In genomic region chr17:42677012-42677857, GRCh38 we compare ENCODE assay signal across 8 cellular contexts. TPM values are rescaled to one million over a fixed set of nuclear protein-coding genes. Genes with fewer than 3 reads are reported as not detected.
A peak's percentile ranks its signal among the peaks of the same experiment; 100 is the strongest.
DNase-seq lines count a peak whose midpoint lies in the region; ATAC-seq, FAIRE-seq and TF ChIP-seq lines count a peak whose summit lies in the region.

No MANE protein-coding gene starts in this region.

- peak; percentile 100 for DNase-seq in H54 (ENCODE audit: insufficient read length, low spot score)
- DNase-seq in RWPE2 (ENCODE audit: low spot score): peak; percentile 99
- DNase-seq in activated effector memory CD4-positive, alpha-beta T cell treated with Interleukin-2 at 50 U/mL for 16 hours: peak; percentile 95
- peak; percentile 99 for DNase-seq in fibroblast of peridontal ligament (ENCODE audit: extremely low read depth)
- peak; percentile 80 to 98 (median 92) for DNase-seq in naive thymus-derived CD4-positive, alpha-beta T cell
- DNase-seq in stimulated activated effector memory CD8-positive, alpha-beta T cell treated with anti-CD3 and anti-CD28 coated beads, Interleukin-12 subunit alpha, Interleukin-12 subunit beta, amount 100 ng/mL, for 72 hours (ENCODE audit: low spot score in 2 of 2): peak; percentile 84 to 96

- H3K79me2 ChIP-seq in DOHH2 (ENCODE audit: control insufficient read depth, low read length) (no peaks in the 10 kb centered on the region), Loucy (ENCODE audit: insufficient read depth, low read length) (peaks cover 5% of the 10 kb centered on the region; the same call in 1 of the 2 replicates)

- H3K4me3 Mint-ChIP-seq in naive thymus-derived CD4-positive, alpha-beta T cell: peak overlapping the region; percentile 79 to 94 (median 90)
- peak overlapping the region; percentile 75 for H3K4me3 Mint-ChIP-seq in stimulated activated effector memory CD8-positive, alpha-beta T cell treated with anti-CD3 and anti-CD28 coated beads, Interleukin-12 subunit alpha, Interleukin-12 subunit beta, amount 100 ng/mL, for 72 hours

- TF ChIP-seq POLR2A in H54 (IDR thresholded peaks at IDR 0.05; ENCODE audit: low read depth, low read length): no peak

- H3K9me3 Mint-ChIP-seq in naive thymus-derived CD4-positive, alpha-beta T cell: peaks cover 0 to 8% (median 0%) of the 10 kb centered on the region in 11 donors
- no peaks in the 10 kb centered on the region for H3K9me3 Mint-ChIP-seq in stimulated activated effector memory CD8-positive, alpha-beta T cell treated with anti-CD3 and anti-CD28 coated beads, Interleukin-12 subunit alpha, Interleukin-12 subunit beta, amount 100 ng/mL, for 72 hours

- H3K27me3 Mint-ChIP-seq in naive thymus-derived CD4-positive, alpha-beta T cell: peaks cover 26 to 49% (median 36%) of the 10 kb centered on the region in 5 donors

- H3K27ac ChIP-seq in DOHH2 (ENCODE audit: low read depth, low read length) (no peak overlapping the region), RWPE2 (ENCODE audit: poor library complexity, severe bottlenecking) (peak overlapping the region; percentile 94)
- peak overlapping the region; percentile 64 for H3K27ac ChIP-seq in naive thymus-derived CD4-positive, alpha-beta T cell (ENCODE audit: low read depth, low read length)

- H3K4me1 ChIP-seq in DOHH2 (ENCODE audit: control insufficient read depth, low read length): peaks cover 80% of the 10 kb centered on the region
- peaks cover 45% of the 10 kb centered on the region for H3K4me1 ChIP-seq in Loucy (ENCODE audit: insufficient read depth, low read length, poor library complexity, severe bottlenecking)
- H3K4me1 ChIP-seq in RWPE2 (ENCODE audit: insufficient read depth, poor library complexity, severe bottlenecking): peaks cover 25% of the 10 kb centered on the region
- H3K4me1 ChIP-seq in naive thymus-derived CD4-positive, alpha-beta T cell (ENCODE audit: control insufficient read depth in 2 of 2, insufficient read depth in 2 of 2, low read length in 2 of 2): peaks cover 47 to 57% of the 10 kb centered on the region in 2 donors

- FAIRE-seq in H54 (lab: Jason Lieb, UNC): no peak

- peak overlapping the region; percentile 85 for H3K9ac ChIP-seq in Loucy (ENCODE audit: low read depth, low read length, poor library complexity, severe bottlenecking)

- peak overlapping the region; percentile 73 for H2AFZ ChIP-seq in Loucy (ENCODE audit: low read length)

- H3F3A ChIP-seq in DOHH2 (ENCODE audit: control insufficient read depth, insufficient read depth) (peaks cover 13% of the 10 kb centered on the region), Loucy (ENCODE audit: low read depth) (peaks cover 5% of the 10 kb centered on the region; the same call in 1 of the 2 replicates)

- H4K20me1 ChIP-seq in DOHH2 (ENCODE audit: control insufficient read depth, insufficient read depth, low read depth, low read length): no peaks in the 10 kb centered on the region
- H4K20me1 ChIP-seq in Loucy (ENCODE audit: insufficient read depth, low read length, poor library complexity, severe bottlenecking): peaks cover 10% of the 10 kb centered on the region

- no peaks in the 10 kb centered on the region for H3K36me3 Mint-ChIP-seq in naive thymus-derived CD4-positive, alpha-beta T cell
- peaks cover 5% of the 10 kb centered on the region for H3K36me3 Mint-ChIP-seq in stimulated activated effector memory CD8-positive, alpha-beta T cell treated with anti-CD3 and anti-CD28 coated beads, Interleukin-12 subunit alpha, Interleukin-12 subunit beta, amount 100 ng/mL, for 72 hours

- ATAC-seq in RWPE2 (ENCODE audit: low read depth): peak; percentile 39
- ATAC-seq in naive thymus-derived CD4-positive, alpha-beta T cell: peak; percentile 90
- peak; percentile 86 for ATAC-seq in stimulated activated effector memory CD8-positive, alpha-beta T cell treated with anti-CD3 and anti-CD28 coated beads, Interleukin-12 subunit alpha, Interleukin-12 subunit beta, amount 100 ng/mL, for 72 hours

- H3K4me3 ChIP-seq in DOHH2 (ENCODE audit: low read length): peak overlapping the region; percentile 81
- peak overlapping the region; percentile 84 for H3K4me3 ChIP-seq in Loucy (ENCODE audit: low read length, poor library complexity, severe bottlenecking)
- peak overlapping the region; percentile 81 for H3K4me3 ChIP-seq in RWPE2 (ENCODE audit: severe bottlenecking)
- peak overlapping the region; percentile 73 for H3K4me3 ChIP-seq in naive thymus-derived CD4-positive, alpha-beta T cell (ENCODE audit: low read length)

- peaks cover 21 to 60% (median 50%) of the 10 kb centered on the region in 7 donors for H3K4me1 Mint-ChIP-seq in naive thymus-derived CD4-positive, alpha-beta T cell
- H3K4me1 Mint-ChIP-seq in stimulated activated effector memory CD8-positive, alpha-beta T cell treated with anti-CD3 and anti-CD28 coated beads, Interleukin-12 subunit alpha, Interleukin-12 subunit beta, amount 100 ng/mL, for 72 hours: peaks cover 64% of the 10 kb centered on the region

- CTCF ChIA-PET in naive thymus-derived CD4-positive, alpha-beta T cell (lab: Charles Lee): interaction anchor here (0.6 to 1.6 kb wide), 3 partner anchors 69 to 99 kb away, joined by 3 read pairs; no protein-coding TSS in a partner anchor

- H3K9me3 ChIP-seq in DOHH2 (ENCODE audit: control insufficient read depth, insufficient read depth, low read length) (no peaks in the 10 kb centered on the region), Loucy (ENCODE audit: insufficient read depth, low read depth, low read length) (no peaks in the 10 kb centered on the region), RWPE2 (ENCODE audit: severe bottlenecking) (no peaks in the 10 kb centered on the region)
- no peaks in the 10 kb centered on the region for H3K9me3 ChIP-seq in naive thymus-derived CD4-positive, alpha-beta T cell (ENCODE audit: control insufficient read depth in 2 of 3, low read length in 3 of 3)

- H3K27me3 ChIP-seq in DOHH2 (ENCODE audit: control insufficient read depth, low read length): peaks cover 50% of the 10 kb centered on the region
- H3K27me3 ChIP-seq in Loucy (ENCODE audit: insufficient read depth, low read length, poor library complexity, severe bottlenecking): no peaks in the 10 kb centered on the region
- no peaks in the 10 kb centered on the region for H3K27me3 ChIP-seq in RWPE2 (ENCODE audit: insufficient read depth, poor library complexity, severe bottlenecking)
- peaks cover 5 to 21% of the 10 kb centered on the region in 2 donors for H3K27me3 ChIP-seq in naive thymus-derived CD4-positive, alpha-beta T cell (ENCODE audit: control insufficient read depth in 2 of 2, insufficient read depth in 2 of 2, low read length in 2 of 2)

- intact Hi-C loops in naive thymus-derived CD4-positive, alpha-beta T cell (cut with micrococcal nuclease): loop anchor here (1.0 to 10.0 kb wide), 6 partner anchors 68 to 362 kb away; partner anchors contain the start of genes NAGLU (in 1 of the 2), PSMC3IP (in 1 of the 2), RETREG3 (in 1 of the 2) and RPL27 (in 1 of the 2)

- H3K4me2 ChIP-seq in DOHH2 (ENCODE audit: low read length) (peak overlapping the region; percentile 96), Loucy (ENCODE audit: low read depth, low read length, poor library complexity, severe bottlenecking) (peak overlapping the region; percentile 96)

- POLR2A ChIA-PET in naive thymus-derived CD4-positive, alpha-beta T cell (lab: Charles Lee): interaction anchor here (0.6 to 1.1 kb wide), 7 partner anchors 11 to 684 kb away, joined by 3 to 4 read pairs (median 3); partner anchors contain the start of genes GHDC, RETREG3 and TUBG1

- H3K27ac Mint-ChIP-seq in naive thymus-derived CD4-positive, alpha-beta T cell: peak overlapping the region in 8 of 9 donors; percentile 7 to 91 (median 82)
- peak overlapping the region; percentile 35 for H3K27ac Mint-ChIP-seq in stimulated activated effector memory CD8-positive, alpha-beta T cell treated with anti-CD3 and anti-CD28 coated beads, Interleukin-12 subunit alpha, Interleukin-12 subunit beta, amount 100 ng/mL, for 72 hours

- H3K36me3 ChIP-seq in DOHH2 (ENCODE audit: control insufficient read depth, low read length) (no peaks in the 10 kb centered on the region), Loucy (ENCODE audit: insufficient read depth, low read length) (no peaks in the 10 kb centered on the region), RWPE2 (ENCODE audit: low read depth) (peaks cover 22% of the 10 kb centered on the region)
- H3K36me3 ChIP-seq in naive thymus-derived CD4-positive, alpha-beta T cell (ENCODE audit: control insufficient read depth in 2 of 3, insufficient read depth in 3 of 3, low read length in 3 of 3): no peaks in the 10 kb centered on the region

- no peaks in the 10 kb centered on the region for H3K9me2 ChIP-seq in DOHH2 (replicated peaks; ENCODE audit: control insufficient read depth, low read length)
- no peaks in the 10 kb centered on the region for H3K9me2 ChIP-seq in Loucy (replicated peaks; ENCODE audit: low read depth, low read length)

- TF ChIP-seq CTCF in DOHH2 (IDR thresholded peaks at IDR 0.05; ENCODE audit: low read depth, low read length, poor library complexity, severe bottlenecking) (no peak), Loucy (conservative IDR thresholded peaks at IDR 0.05; ENCODE audit: low read length) (no peak), RWPE2 (IDR thresholded peaks at IDR 0.05; ENCODE audit: poor library complexity, severe bottlenecking) (no peak)

RNA-seq across cellular contexts. Expression of gene PLEKHH3, which starts 0.4 kb away (rescaled TPM):
- total RNA-seq in naive thymus-derived CD4-positive, alpha-beta T cell: 1 to 10 TPM in 2 of 5 experiments, under 1 TPM in 1, not detected in 2; 0.89 to 1.6 (median 1.1) TPM
- not detected for polyA plus RNA-seq in naive thymus-derived CD4-positive, alpha-beta T cell

RNA-seq across cellular contexts. Expression of gene CCR10, which starts 4.4 kb away (rescaled TPM):
- total RNA-seq in naive thymus-derived CD4-positive, alpha-beta T cell: 1 to 10 TPM in 2 of 5 experiments, under 1 TPM in 3; 0.56 to 1.7 (median 0.67) TPM
- polyA plus RNA-seq in naive thymus-derived CD4-positive, alpha-beta T cell: under 1 TPM; 0.22 to 0.44 TPM

RNA-seq across cellular contexts. Expression of gene CNTNAP1, which starts 5.1 kb away (rescaled TPM):
- 1 to 10 TPM in 4 of 5 experiments, under 1 TPM in 1; 0.92 to 2.4 (median 2.1) TPM for total RNA-seq in naive thymus-derived CD4-positive, alpha-beta T cell
- polyA plus RNA-seq in naive thymus-derived CD4-positive, alpha-beta T cell: under 1 TPM; 0.04 to 0.86 TPM

RNA-seq across cellular contexts. Expression of gene TUBG2, which starts 18.2 kb away (rescaled TPM):
- total RNA-seq in naive thymus-derived CD4-positive, alpha-beta T cell: 10 to 100 TPM in 4 of 5 experiments, 1 to 10 TPM in 1; 9.0 to 20.3 (median 15.3) TPM
- polyA plus RNA-seq in naive thymus-derived CD4-positive, alpha-beta T cell: 1 to 10 TPM; 4.9 to 8.7 TPM

Comparison
In these comparisons a context has a peak if more than half of its experiments do, and no peak if none do; other contexts are left out.
1. ATAC-seq: peak in every context shown above with its lines; median percentile 90 in naive thymus-derived CD4-positive, alpha-beta T cell; 86 in stimulated activated effector memory CD8-positive, alpha-beta T cell treated with anti-CD3 and anti-CD28 coated beads, Interleukin-12 subunit alpha, Interleukin-12 subunit beta, amount 100 ng/mL, for 72 hours; 39 in RWPE2.